Comparison of ENCODE assay signal across 35 cellular contexts in the genomic region with DNA sequence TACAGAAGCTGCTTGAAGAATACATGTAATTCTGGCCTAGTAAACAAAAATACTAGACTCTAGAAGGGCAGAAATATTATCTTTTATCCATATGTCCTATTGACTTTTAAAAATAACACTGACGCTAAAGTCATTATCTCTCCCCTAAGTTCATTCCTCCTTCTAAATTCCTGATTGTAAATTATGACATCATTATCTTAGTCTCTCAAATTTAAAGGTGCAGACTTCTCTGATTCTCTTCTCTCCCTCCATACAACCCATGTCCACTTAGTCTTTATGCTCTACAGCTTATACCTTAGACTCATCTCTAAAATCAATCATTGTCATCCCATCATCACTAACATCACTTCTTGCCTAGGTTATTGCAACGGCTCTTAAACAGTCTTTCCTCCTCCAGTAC.
"Had no signal": no experiment of that assay in that cellular context is flagged by ENCODE, and none has a peak within 500 bp of the region (broad histone marks: within the 10 kb centered on the region; RNA-seq: fewer than 3 reads in every experiment).

No MANE protein-coding gene starts in this region.

- H3K4me3 ChIP-seq: MG63 had no signal

- DNase-seq: Karpas-422, Kasumi-1, MG63, MM.1S, MV-4-11, NCI-H1048, NCI-H1092, NCI-H1092 treated with DMSO at 0.1 percent for 48 hours, NCI-H1105, NCI-H1105 treated with DMSO at 0.1 percent for 48 hours, NCI-H1417, NCI-H1417 treated with DMSO at 0.1 percent for 48 hours, NCI-H1436, NCI-H1436 treated with DMSO at 0.1 percent for 48 hours, NCI-H146, NCI-H1694, NCI-H1694 treated with DMSO at 0.1 percent for 48 hours, NCI-H187, NCI-H187 treated with DMSO at 0.1 percent for 48 hours, NCI-H1930, NCI-H2029, NCI-H2029 treated with DMSO at 0.1 percent for 48 hours, NCI-H2081, NCI-H2081 treated with DMSO at 0.1 percent for 48 hours, NCI-H2107, NCI-H2171, NCI-H2171 treated with DMSO at 0.1 percent for 48 hours, NCI-H2227 treated with DMSO at 0.1 percent for 48 hours, NCI-H226, NCI-H345, NCI-H446, NCI-H446 treated with DMSO at 0.1 percent for 48 hours, NCI-H510A, NCI-H510A treated with DMSO at 0.1 percent for 48 hours, NCI-H524 had no signal

- H3K36me3 ChIP-seq: MG63 had no signal

- H3K27me3 ChIP-seq: MG63 had no signal

- H3K9me3 ChIP-seq: MG63 had no signal
